In the genomic region with DNA sequence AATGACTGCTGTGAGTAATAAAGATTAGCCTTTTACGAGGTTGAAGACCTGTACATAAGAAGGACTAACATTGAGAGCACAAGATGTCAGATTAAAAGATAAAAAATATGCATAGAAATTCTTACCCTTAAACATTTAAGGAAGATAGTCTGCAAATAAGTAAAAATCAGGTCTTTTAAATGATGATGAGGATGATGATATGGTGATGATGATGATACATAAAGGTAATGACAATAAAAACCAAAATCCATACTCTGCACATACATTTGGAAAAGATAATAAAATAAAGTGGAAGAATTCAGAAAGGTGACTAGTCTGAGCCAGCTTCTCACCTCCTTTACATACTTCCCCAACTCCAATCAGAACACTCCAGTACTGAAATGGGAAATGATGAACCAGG, we compare ENCODE assay signal across 37 cellular contexts.
A peak's percentile ranks its signal among the peaks of the same experiment; 100 is the strongest.
DNase-seq lines count a peak whose midpoint lies in the region; ATAC-seq, FAIRE-seq and TF ChIP-seq lines count a peak whose summit lies in the region.
"Had no signal": no experiment of that assay in that cellular context is flagged by ENCODE, and none has a peak within 500 bp of the region (broad histone marks: within the 10 kb centered on the region; RNA-seq: fewer than 3 reads in every experiment).

No MANE protein-coding gene starts in this region.

- no peak overlapping the region for H3K27ac ChIP-seq in HepG2 (ENCODE audit: extremely low read length, insufficient read depth, low read length)
- no peak overlapping the region for H3K27ac ChIP-seq in right lobe of liver
- H3K27ac ChIP-seq in GM23338 (ENCODE audit: low read depth) = no peak overlapping the region
- H3K27ac ChIP-seq in HEK293 (ENCODE audit: extremely low read depth, low read depth, low read length) = no peak overlapping the region
- peak overlapping the region; percentile 95 for H3K27ac ChIP-seq in Karpas-422 (ENCODE audit: low read length)
- H3K27ac ChIP-seq: 22Rv1; A549; BLaER1; BLaER1 treated with 17β-estradiol and CSF1 and Interleukin-3, amounts not matched to agents 10 nM and 100 nM; C4-2B had no signal

- no peaks in the 10 kb centered on the region for H3F3A ChIP-seq in GM23338 (replicated peaks; ENCODE audit: low read depth)

- no peak for TF ChIP-seq CTCF in HepG2 (CRISPR knock-in tag; IDR thresholded peaks at IDR 0.05)
- TF ChIP-seq CTCF in right lobe of liver (IDR thresholded peaks at IDR 0.05) = no peak
- no peak for TF ChIP-seq CTCF in GM23338 (conservative IDR thresholded peaks at IDR 0.05; ENCODE audit: low read depth in 2 of 2)
- no peak for TF ChIP-seq CTCF in HEK293 (tag by site-specific recombination; IDR thresholded peaks at IDR 0.05)

- H3K9me2 ChIP-seq in GM23338 (ENCODE audit: insufficient read depth) (no peaks in the 10 kb centered on the region), Karpas-422 (replicated peaks; ENCODE audit: insufficient read depth, low read length) (no peaks in the 10 kb centered on the region)

- CTCF ChIA-PET in HepG2 (lab: Yijun Ruan, JAX; ENCODE audit: low intra/inter-chr PET ratio, low total read pairs) = no interaction called here
- CTCF ChIA-PET in HEK293 (lab: Yijun Ruan, JAX) = interaction anchor here (1.3 to 1.9 kb wide), 2 partner anchors 18 kb away, joined by 10 to 11 read pairs; no protein-coding TSS in a partner anchor
- CTCF ChIA-PET in activated CD8-positive, alpha-beta T cell treated with anti-CD3 and anti-CD28 coated beads, Interleukin-2, amount 10 ng/mL, durations not matched to agents 7 days and 5 days (lab: Charles Lee) = interaction anchor here (3.1 kb wide), 1 partner anchor 18 kb away, joined by 15 read pairs; no protein-coding TSS in a partner anchor

- POLR2A ChIA-PET in HepG2 (lab: Yijun Ruan, JAX) = no interaction called here
- POLR2A ChIA-PET in HEK293 (lab: Yijun Ruan, JAX) = no interaction called here
- POLR2A ChIA-PET in activated CD8-positive, alpha-beta T cell treated with anti-CD3 and anti-CD28 coated beads, Interleukin-2, amount 10 ng/mL, durations not matched to agents 7 days and 5 days (lab: Charles Lee) = no interaction called here

- no peak for ATAC-seq in HepG2
- no peak for ATAC-seq in right lobe of liver
- no peak for ATAC-seq in GM23338
- no peak for ATAC-seq in GM19463 (IDR thresholded peaks at IDR 0.05; ENCODE audit: unreplicated experiment)
- no peak for ATAC-seq in GM21737 (IDR thresholded peaks at IDR 0.05; ENCODE audit: unreplicated experiment)
- no peak for ATAC-seq in activated CD8-positive, alpha-beta T cell treated with anti-CD3 and anti-CD28 coated beads, Interleukin-2, amount 10 ng/mL, durations not matched to agents 7 days and 5 days
- ATAC-seq: A549; CD8-positive, alpha-beta T cell had no signal

- H3K4me1 ChIP-seq in HepG2 (ENCODE audit: insufficient read depth, low read length) = no peaks in the 10 kb centered on the region
- peaks cover 0 to 21% (median 7%) of the 10 kb centered on the region in 4 donors for H3K4me1 ChIP-seq in right lobe of liver
- H3K4me1 ChIP-seq in GM23338 (ENCODE audit: insufficient read depth) = peaks cover 11% of the 10 kb centered on the region
- H3K4me1 ChIP-seq in HEK293 (ENCODE audit: control insufficient read depth, insufficient read depth, low read length) = peaks cover 1% of the 10 kb centered on the region; the same call in 1 of the 2 replicates
- peaks cover 74% of the 10 kb centered on the region for H3K4me1 ChIP-seq in Karpas-422 (ENCODE audit: low read length)
- H3K4me1 ChIP-seq: A549; BLaER1; BLaER1 treated with 17β-estradiol and CSF1 and Interleukin-3, amounts not matched to agents 10 nM and 100 nM; Caco-2 had no signal

- no peaks in the 10 kb centered on the region for H3K27me3 Mint-ChIP-seq in GM23338 (ENCODE audit: insufficient read depth, low read depth, poor library complexity)
- H3K27me3 Mint-ChIP-seq in activated CD8-positive, alpha-beta T cell treated with anti-CD3 and anti-CD28 coated beads, Interleukin-2, amount 10 ng/mL, durations not matched to agents 7 days and 5 days (ENCODE audit: low read depth) = peaks cover 23% of the 10 kb centered on the region
- H3K27me3 Mint-ChIP-seq: B cell had no signal

- no peak overlapping the region for H3K9ac ChIP-seq in HepG2 (ENCODE audit: insufficient read depth, low read depth, low read length)
- H3K9ac ChIP-seq in Karpas-422 (ENCODE audit: low read length) = no peak overlapping the region
- H3K9ac ChIP-seq: BLaER1; BLaER1 treated with 17β-estradiol and CSF1 and Interleukin-3, amounts not matched to agents 10 nM and 100 nM had no signal

- H3K4me1 Mint-ChIP-seq in GM23338 = peaks cover 14% of the 10 kb centered on the region
- no peaks in the 10 kb centered on the region for H3K4me1 Mint-ChIP-seq in activated CD8-positive, alpha-beta T cell treated with anti-CD3 and anti-CD28 coated beads, Interleukin-2, amount 10 ng/mL, durations not matched to agents 7 days and 5 days (ENCODE audit: low read depth)
- H3K4me1 Mint-ChIP-seq: B cell; CD14-positive monocyte; CD4-positive, alpha-beta memory T cell; CD4-positive, CD25-positive, alpha-beta regulatory T cell; CD8-positive, alpha-beta memory T cell had no signal

- WGBS in HepG2 (ENCODE audit: low lambda C conversion rate) = under 1% methylated on average over 1 of the region's 1 CpG
- 78% methylated on average over 1 of the region's 1 CpG for WGBS in right lobe of liver (ENCODE audit: insufficient coverage, low coverage, low lambda C conversion rate, missing lambda C conversion rate)

- TF ChIP-seq EP300 in HepG2 (IDR thresholded peaks at IDR 0.05; ENCODE audit: low read depth in 2 of 2, low read length in 2 of 2) = no peak
- no peak for TF ChIP-seq EP300 in HepG2 (CRISPR knock-in tag; IDR thresholded peaks at IDR 0.05; ENCODE audit: borderline replicate concordance)

- H3K9me3 ChIP-seq in HepG2 (ENCODE audit: low read length) = no peaks in the 10 kb centered on the region
- H3K9me3 ChIP-seq in right lobe of liver = no peaks in the 10 kb centered on the region
- no peaks in the 10 kb centered on the region for H3K9me3 ChIP-seq in HEK293 (ENCODE audit: control insufficient read depth, insufficient read depth, low read depth, low read length)
- H3K9me3 ChIP-seq in Karpas-422 (ENCODE audit: low read length) = no peaks in the 10 kb centered on the region
- H3K9me3 ChIP-seq: A549; BE2C; BLaER1; BLaER1 treated with 17β-estradiol and CSF1 and Interleukin-3, amounts not matched to agents 10 nM and 100 nM; Caco-2 had no signal

- peaks cover 0 to 2% of the 10 kb centered on the region in 2 experiments; a peak in 1 of 5 replicates for H3K27me3 ChIP-seq in HepG2 (ENCODE audit: control insufficient read depth in 1 of 2, insufficient read depth in 2 of 2, low read length in 2 of 2)
- no peaks in the 10 kb centered on the region for H3K27me3 ChIP-seq in right lobe of liver
- no peaks in the 10 kb centered on the region for H3K27me3 ChIP-seq in GM23338 (ENCODE audit: insufficient read depth)
- no peaks in the 10 kb centered on the region for H3K27me3 ChIP-seq in Karpas-422 (ENCODE audit: low read length)
- H3K27me3 ChIP-seq: BLaER1; BLaER1 treated with 17β-estradiol and CSF1 and Interleukin-3, amounts not matched to agents 10 nM and 100 nM had no signal

- H3K4me2 ChIP-seq in HepG2 (ENCODE audit: low read depth, low read length) (no peak overlapping the region), GM23338 (no peak overlapping the region), Karpas-422 (ENCODE audit: low read depth, low read length, poor library complexity, severe bottlenecking) (no peak overlapping the region)
- H3K4me2 ChIP-seq: A549; BLaER1; BLaER1 treated with 17β-estradiol and CSF1 and Interleukin-3, amounts not matched to agents 10 nM and 100 nM had no signal

- intact Hi-C loops in HepG2 (cut with micrococcal nuclease; ENCODE audit: unreplicated experiment) (no loop called here), right lobe of liver (cut with DNase I) (no loop called here)

- no TSS peak for BruUV-seq in HepG2 (replicated peaks; lab: Mats Ljungman, UMichigan)

- H3K36me3 ChIP-seq in HepG2 (replicated peaks in 1 of 2; ENCODE audit: control insufficient read depth in 1 of 2, insufficient read depth in 2 of 2, low read length in 2 of 2) = no peaks in the 10 kb centered on the region
- H3K36me3 ChIP-seq in right lobe of liver = no peaks in the 10 kb centered on the region
- H3K36me3 ChIP-seq in GM23338 (ENCODE audit: insufficient read depth) = no peaks in the 10 kb centered on the region
- H3K36me3 ChIP-seq in HEK293 (ENCODE audit: control insufficient read depth in 2 of 2, insufficient read depth in 1 of 2, low read length in 2 of 2) = no peaks in the 10 kb centered on the region
- no peaks in the 10 kb centered on the region for H3K36me3 ChIP-seq in Karpas-422 (ENCODE audit: insufficient read depth, low read length)
- H3K36me3 ChIP-seq: BE2C; BLaER1; BLaER1 treated with 17β-estradiol and CSF1 and Interleukin-3, amounts not matched to agents 10 nM and 100 nM had no signal

- H3K79me2 ChIP-seq in HepG2 (ENCODE audit: insufficient read depth, low read length) (no peaks in the 10 kb centered on the region), GM23338 (replicated peaks; ENCODE audit: insufficient read depth) (no peaks in the 10 kb centered on the region), Karpas-422 (ENCODE audit: low read length) (peaks cover 23% of the 10 kb centered on the region)

- DNase-seq in HepG2 (ENCODE audit: low spot score) (no peak), right lobe of liver (no peak), GM23338 (ENCODE audit: low spot score) (no peak), Karpas-422 (no peak)
- DNase-seq in activated CD8-positive, alpha-beta T cell treated with anti-CD3 and anti-CD28 coated beads, Interleukin-2, amount 10 ng/mL, durations not matched to agents 7 days and 5 days = no peak
- DNase-seq: 8988T; ACHN; AML-193; BE2C; C1 segment of cervical spinal cord; Caco-2; Calu3; CD4-positive, alpha-beta memory T cell; CD4-positive, alpha-beta T cell; CD4-positive, CD25-positive, alpha-beta regulatory T cell; CD8-positive, alpha-beta memory T cell; CD8-positive, alpha-beta T cell; COR-L47; DMS 273 treated with DMSO at 0.1 percent for 48 hours; DMS153; DMS53; DMS79; DMS79 treated with DMSO at 0.1 percent for 48 hours; DND-41; EL had no signal

- H2AFZ ChIP-seq in HepG2 (ENCODE audit: low read length) (no peak overlapping the region), GM23338 (0 out of 2 replicates have a peak overlapping the region, but pooled peaks have one; percentile 4), Karpas-422 (ENCODE audit: low read length) (no peak overlapping the region)

- H4K20me1 ChIP-seq in HepG2 (ENCODE audit: insufficient read depth, low read length) (no peaks in the 10 kb centered on the region), GM23338 (replicated peaks; ENCODE audit: insufficient read depth) (no peaks in the 10 kb centered on the region), Karpas-422 (ENCODE audit: insufficient read depth, low read depth, low read length) (no peaks in the 10 kb centered on the region)
- H4K20me1 ChIP-seq: BLaER1; BLaER1 treated with 17β-estradiol and CSF1 and Interleukin-3, amounts not matched to agents 10 nM and 100 nM had no signal

- no peak overlapping the region for H3K4me3 Mint-ChIP-seq in GM23338
- no peak overlapping the region for H3K4me3 Mint-ChIP-seq in activated CD8-positive, alpha-beta T cell treated with anti-CD3 and anti-CD28 coated beads, Interleukin-2, amount 10 ng/mL, durations not matched to agents 7 days and 5 days
- H3K4me3 Mint-ChIP-seq: B cell; CD14-positive monocyte; CD4-positive, alpha-beta memory T cell; CD4-positive, alpha-beta T cell; CD4-positive, CD25-positive, alpha-beta regulatory T cell; CD8-positive, alpha-beta memory T cell; CD8-positive, alpha-beta T cell had no signal

- no peaks in the 10 kb centered on the region for H3K9me3 Mint-ChIP-seq in GM23338
- H3K9me3 Mint-ChIP-seq in activated CD8-positive, alpha-beta T cell treated with anti-CD3 and anti-CD28 coated beads, Interleukin-2, amount 10 ng/mL, durations not matched to agents 7 days and 5 days (ENCODE audit: insufficient read depth) = no peaks in the 10 kb centered on the region
- H3K9me3 Mint-ChIP-seq: CD14-positive monocyte; CD4-positive, alpha-beta memory T cell; CD4-positive, alpha-beta T cell; CD8-positive, alpha-beta T cell had no signal

- H3K4me3 ChIP-seq in HepG2 (replicated peaks in 1 of 3; ENCODE audit: insufficient read depth in 1 of 3, low read depth in 2 of 3, low read length in 3 of 3) = no peak overlapping the region
- H3K4me3 ChIP-seq in right lobe of liver = no peak overlapping the region
- no peak overlapping the region for H3K4me3 ChIP-seq in GM23338
- H3K4me3 ChIP-seq in HEK293 (ENCODE audit: low read depth, low read length) = no peak overlapping the region
- 0 out of 2 replicates have a peak overlapping the region, but pooled peaks have one; percentile 2 for H3K4me3 ChIP-seq in Karpas-422 (ENCODE audit: low read length)
- H3K4me3 ChIP-seq: A549; BLaER1; BLaER1 treated with 17β-estradiol and CSF1 and Interleukin-3, amounts not matched to agents 10 nM and 100 nM had no signal

- in situ Hi-C loops in HepG2 (cut with HindIII; ENCODE audit: extremely low pct_ligation_motif_present, low pct_unique_long_range_greater_than_20kb) = no loop called here

- no peak for TF ChIP-seq RAD21 in HepG2 (CRISPR knock-in tag; IDR thresholded peaks at IDR 0.05)

- no peak for FAIRE-seq in HepG2 (lab: Jason Lieb, UNC)
- FAIRE-seq: A204.1, A549, D721Med had no signal

- no peaks in the 10 kb centered on the region for H3K36me3 Mint-ChIP-seq in GM23338 (ENCODE audit: low read depth)
- no peaks in the 10 kb centered on the region for H3K36me3 Mint-ChIP-seq in activated CD8-positive, alpha-beta T cell treated with anti-CD3 and anti-CD28 coated beads, Interleukin-2, amount 10 ng/mL, durations not matched to agents 7 days and 5 days (ENCODE audit: low read depth)
- H3K36me3 Mint-ChIP-seq: CD14-positive monocyte; CD4-positive, alpha-beta memory T cell; CD4-positive, CD25-positive, alpha-beta regulatory T cell; CD8-positive, alpha-beta memory T cell; CD8-positive, alpha-beta T cell had no signal

- TF ChIP-seq POLR2A in HepG2 (IDR thresholded peaks at IDR 0.05; ENCODE audit: insufficient read depth in 1 of 2, low read depth in 2 of 2, low read length in 2 of 2) (no peak), right lobe of liver (IDR thresholded peaks at IDR 0.05) (no peak)

- H3K27ac Mint-ChIP-seq in GM23338 = no peak overlapping the region
- no peak overlapping the region for H3K27ac Mint-ChIP-seq in activated CD8-positive, alpha-beta T cell treated with anti-CD3 and anti-CD28 coated beads, Interleukin-2, amount 10 ng/mL, durations not matched to agents 7 days and 5 days
- H3K27ac Mint-ChIP-seq: B cell; CD14-positive monocyte; CD4-positive, alpha-beta memory T cell; CD4-positive, alpha-beta T cell; CD4-positive, CD25-positive, alpha-beta regulatory T cell; CD8-positive, alpha-beta memory T cell; CD8-positive, alpha-beta T cell had no signal

Comparison
In these comparisons a context has a peak if more than half of its experiments do, and no peak if none do; other contexts are left out.
1. Of the 63 proteins assayed by ChIP-seq in both HepG2 and HEK293: peak only in HepG2: none; only in HEK293: ZNF513; in both: none; in neither: 62.